ENCODE assay signal across 1 cellular context in the genomic region with DNA sequence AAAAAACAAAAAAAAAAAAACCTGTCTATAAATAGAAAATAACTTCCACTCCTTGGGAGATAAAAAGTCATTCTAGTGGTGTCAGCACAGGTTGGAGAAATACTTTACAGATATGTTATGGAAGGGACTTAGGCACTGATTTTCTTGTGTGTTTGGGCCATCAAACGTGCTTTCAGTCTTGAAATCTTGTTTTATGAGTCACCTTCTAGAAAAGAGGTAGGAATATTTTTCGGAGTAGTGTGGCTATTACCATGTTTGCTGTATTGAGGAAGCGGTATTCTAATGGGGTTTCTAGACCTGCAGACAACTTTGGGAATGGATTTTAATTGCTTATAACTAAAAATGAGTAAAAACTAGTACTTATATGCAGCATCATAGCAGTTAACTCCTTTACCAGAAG.
TF ChIP-seq lines count a peak whose summit lies in the region.

No MANE protein-coding gene starts in this region.

TF ChIP-seq in GM23338, 12 proteins besides CTCF, POLR2A, EP300 and RAD21 (continued from another document):
- no peak for TF ChIP-seq ZNF462 (CRISPR knock-in tag; IDR thresholded peaks at IDR 0.05)
- no peak for TF ChIP-seq REST (IDR thresholded peaks at IDR 0.05; ENCODE audit: unreplicated experiment)
- no peak for TF ChIP-seq POLR2AphosphoS5 (IDR thresholded peaks at IDR 0.05; ENCODE audit: low read depth)
- no peak for TF ChIP-seq EZH2phosphoT487 (IDR thresholded peaks at IDR 0.05; ENCODE audit: unreplicated experiment)
- no peak for TF ChIP-seq ZNF114 (CRISPR knock-in tag; IDR thresholded peaks at IDR 0.05)
- no peak for TF ChIP-seq ZNF331 (CRISPR knock-in tag; IDR thresholded peaks at IDR 0.05; ENCODE audit: low read depth)
- TF ChIP-seq, protein P1, sequence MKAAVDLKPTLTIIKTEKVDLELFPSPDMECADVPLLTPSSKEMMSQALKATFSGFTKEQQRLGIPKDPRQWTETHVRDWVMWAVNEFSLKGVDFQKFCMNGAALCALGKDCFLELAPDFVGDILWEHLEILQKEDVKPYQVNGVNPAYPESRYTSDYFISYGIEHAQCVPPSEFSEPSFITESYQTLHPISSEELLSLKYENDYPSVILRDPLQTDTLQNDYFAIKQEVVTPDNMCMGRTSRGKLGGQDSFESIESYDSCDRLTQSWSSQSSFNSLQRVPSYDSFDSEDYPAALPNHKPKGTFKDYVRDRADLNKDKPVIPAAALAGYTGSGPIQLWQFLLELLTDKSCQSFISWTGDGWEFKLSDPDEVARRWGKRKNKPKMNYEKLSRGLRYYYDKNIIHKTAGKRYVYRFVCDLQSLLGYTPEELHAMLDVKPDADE (IDR thresholded peaks at IDR 0.05) = no peak
- no peak for TF ChIP-seq EZH2 (IDR thresholded peaks at IDR 0.05; ENCODE audit: low read depth, unreplicated experiment)
- TF ChIP-seq NANOG (IDR thresholded peaks at IDR 0.05; ENCODE audit: borderline replicate concordance) = no peak
- TF ChIP-seq CREB1 (CRISPR knock-in tag; IDR thresholded peaks at IDR 0.05; ENCODE audit: low read depth) = no peak
TF ChIP-seq in GM23338: peak in this region for 0.
